In the genomic region with DNA sequence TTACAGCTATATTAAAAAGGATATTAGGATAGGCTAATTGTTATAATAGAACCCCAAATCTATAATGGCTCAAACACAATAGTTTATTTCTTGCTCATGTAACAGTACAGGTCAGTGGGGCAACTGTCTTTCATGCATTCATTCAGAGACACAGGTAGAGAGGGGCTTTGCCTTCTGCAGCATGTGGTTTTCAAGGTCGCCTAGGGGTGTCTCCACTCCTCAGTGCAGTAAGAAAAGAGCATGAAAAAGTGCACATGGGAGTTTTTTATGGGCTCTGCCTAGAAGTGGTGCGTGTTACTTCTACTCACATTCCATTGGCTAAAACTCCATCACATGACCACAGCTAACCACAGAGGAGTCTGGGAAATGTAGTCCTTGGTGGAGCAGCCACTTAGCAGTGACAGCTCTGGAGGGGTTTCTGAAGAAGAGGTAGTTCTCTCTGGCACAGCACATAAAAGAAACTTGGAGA, we compare ENCODE assay signal across 1 cellular context.
TF ChIP-seq lines count a peak whose summit lies in the region.

No MANE protein-coding gene starts in this region.

TF ChIP-seq in HepG2, 621 proteins besides CTCF, POLR2A, EP300 and RAD21 (continued from another document and continues in another):
- TF ChIP-seq ARID4A (CRISPR knock-in tag; IDR thresholded peaks at IDR 0.05; ENCODE audit: borderline replicate concordance) (peak; percentile 36; the same call in 1 of the 2 replicates), SPEN (CRISPR knock-in tag; IDR thresholded peaks at IDR 0.05; ENCODE audit: low read depth) (peak; percentile 27; the same call in 1 of the 2 replicates), ATF7-NPFF (CRISPR knock-in tag; IDR thresholded peaks at IDR 0.05; ENCODE audit: low read depth) (no peak), BRCA1 (CRISPR knock-in tag; IDR thresholded peaks at IDR 0.05) (no peak), SRSF9 (IDR thresholded peaks at IDR 0.05; ENCODE audit: borderline replicate concordance, insufficient read depth, low read depth, low read length, poor library complexity, severe bottlenecking) (no peak), ZBTB4 (CRISPR knock-in tag; IDR thresholded peaks at IDR 0.05; ENCODE audit: borderline replicate concordance) (no peak), MLX (CRISPR knock-in tag; IDR thresholded peaks at IDR 0.05) (peak; percentile 30; the same call in 1 of the 2 replicates), KMT2B (CRISPR knock-in tag; IDR thresholded peaks at IDR 0.05) (no peak), ZNF891 (CRISPR knock-in tag; IDR thresholded peaks at IDR 0.05) (no peak), ZNF362 (CRISPR knock-in tag; IDR thresholded peaks at IDR 0.05; ENCODE audit: borderline replicate concordance) (peak; percentile 89), ATF4 (CRISPR knock-in tag; IDR thresholded peaks at IDR 0.05) (0 out of 4 replicates have a peak, but pooled peaks of 1 of the 2 experiments have one; percentile 9), USF2 (IDR thresholded peaks at IDR 0.05; ENCODE audit: low read depth, low read length) (peak; percentile 96), USF2 (CRISPR knock-in tag; IDR thresholded peaks at IDR 0.05; ENCODE audit: borderline replicate concordance) (peak; percentile 98; the same call in 1 of the 2 replicates), ZNF101 (CRISPR knock-in tag; IDR thresholded peaks at IDR 0.05; ENCODE audit: borderline replicate concordance, low read depth) (no peak), ZNF749 (CRISPR knock-in tag; IDR thresholded peaks at IDR 0.05; ENCODE audit: borderline replicate concordance) (no peak), ZNF674 (CRISPR knock-in tag; IDR thresholded peaks at IDR 0.05; ENCODE audit: low read depth) (no peak), CREM (IDR thresholded peaks at IDR 0.05) (peak; percentile 80), CREM (CRISPR knock-in tag; IDR thresholded peaks at IDR 0.05) (no peak), ZNF414 (CRISPR knock-in tag; IDR thresholded peaks at IDR 0.05) (no peak), GMEB1 (CRISPR knock-in tag; IDR thresholded peaks at IDR 0.05; ENCODE audit: borderline replicate concordance) (peak; percentile 43; the same call in 1 of the 2 replicates), MAFK (conservative IDR thresholded peaks at IDR 0.05 in 1 of 2, IDR thresholded peaks at IDR 0.05 in 1 of 2; ENCODE audit: low read length in 2 of 2) (peak in 1 of 2 experiments; percentile 22; a peak in 1 of 4 replicates), CC2D1A (CRISPR knock-in tag; IDR thresholded peaks at IDR 0.05) (no peak), KDM1A (CRISPR knock-in tag; IDR thresholded peaks at IDR 0.05) (no peak), MXD4 (CRISPR knock-in tag; IDR thresholded peaks at IDR 0.05) (no peak), ZNF335 (CRISPR knock-in tag; IDR thresholded peaks at IDR 0.05) (no peak), SOX13 (IDR thresholded peaks at IDR 0.05) (no peak), SOX13 (CRISPR knock-in tag; conservative IDR thresholded peaks at IDR 0.05 in 1 of 2, IDR thresholded peaks at IDR 0.05 in 1 of 2) (peak in 1 of 2 experiments; percentile 39; a peak in 1 of 4 replicates), SIN3A (IDR thresholded peaks at IDR 0.05; ENCODE audit: borderline replicate concordance, low read depth, low read length) (no peak), ZNF446 (CRISPR knock-in tag; IDR thresholded peaks at IDR 0.05) (no peak), RBAK (CRISPR knock-in tag; IDR thresholded peaks at IDR 0.05) (no peak), SMARCE1 (IDR thresholded peaks at IDR 0.05; ENCODE audit: borderline replicate concordance) (no peak), GATAD1 (CRISPR knock-in tag; IDR thresholded peaks at IDR 0.05) (peak; percentile 46; the same call in 1 of the 2 replicates), GLI4 (CRISPR knock-in tag; IDR thresholded peaks at IDR 0.05; ENCODE audit: borderline replicate concordance) (no peak), ZFP90 (CRISPR knock-in tag; IDR thresholded peaks at IDR 0.05; ENCODE audit: borderline replicate concordance) (no peak), SAP130 (CRISPR knock-in tag; IDR thresholded peaks at IDR 0.05; ENCODE audit: low read depth) (peak; percentile 80)
- TF ChIP-seq, protein P1, sequence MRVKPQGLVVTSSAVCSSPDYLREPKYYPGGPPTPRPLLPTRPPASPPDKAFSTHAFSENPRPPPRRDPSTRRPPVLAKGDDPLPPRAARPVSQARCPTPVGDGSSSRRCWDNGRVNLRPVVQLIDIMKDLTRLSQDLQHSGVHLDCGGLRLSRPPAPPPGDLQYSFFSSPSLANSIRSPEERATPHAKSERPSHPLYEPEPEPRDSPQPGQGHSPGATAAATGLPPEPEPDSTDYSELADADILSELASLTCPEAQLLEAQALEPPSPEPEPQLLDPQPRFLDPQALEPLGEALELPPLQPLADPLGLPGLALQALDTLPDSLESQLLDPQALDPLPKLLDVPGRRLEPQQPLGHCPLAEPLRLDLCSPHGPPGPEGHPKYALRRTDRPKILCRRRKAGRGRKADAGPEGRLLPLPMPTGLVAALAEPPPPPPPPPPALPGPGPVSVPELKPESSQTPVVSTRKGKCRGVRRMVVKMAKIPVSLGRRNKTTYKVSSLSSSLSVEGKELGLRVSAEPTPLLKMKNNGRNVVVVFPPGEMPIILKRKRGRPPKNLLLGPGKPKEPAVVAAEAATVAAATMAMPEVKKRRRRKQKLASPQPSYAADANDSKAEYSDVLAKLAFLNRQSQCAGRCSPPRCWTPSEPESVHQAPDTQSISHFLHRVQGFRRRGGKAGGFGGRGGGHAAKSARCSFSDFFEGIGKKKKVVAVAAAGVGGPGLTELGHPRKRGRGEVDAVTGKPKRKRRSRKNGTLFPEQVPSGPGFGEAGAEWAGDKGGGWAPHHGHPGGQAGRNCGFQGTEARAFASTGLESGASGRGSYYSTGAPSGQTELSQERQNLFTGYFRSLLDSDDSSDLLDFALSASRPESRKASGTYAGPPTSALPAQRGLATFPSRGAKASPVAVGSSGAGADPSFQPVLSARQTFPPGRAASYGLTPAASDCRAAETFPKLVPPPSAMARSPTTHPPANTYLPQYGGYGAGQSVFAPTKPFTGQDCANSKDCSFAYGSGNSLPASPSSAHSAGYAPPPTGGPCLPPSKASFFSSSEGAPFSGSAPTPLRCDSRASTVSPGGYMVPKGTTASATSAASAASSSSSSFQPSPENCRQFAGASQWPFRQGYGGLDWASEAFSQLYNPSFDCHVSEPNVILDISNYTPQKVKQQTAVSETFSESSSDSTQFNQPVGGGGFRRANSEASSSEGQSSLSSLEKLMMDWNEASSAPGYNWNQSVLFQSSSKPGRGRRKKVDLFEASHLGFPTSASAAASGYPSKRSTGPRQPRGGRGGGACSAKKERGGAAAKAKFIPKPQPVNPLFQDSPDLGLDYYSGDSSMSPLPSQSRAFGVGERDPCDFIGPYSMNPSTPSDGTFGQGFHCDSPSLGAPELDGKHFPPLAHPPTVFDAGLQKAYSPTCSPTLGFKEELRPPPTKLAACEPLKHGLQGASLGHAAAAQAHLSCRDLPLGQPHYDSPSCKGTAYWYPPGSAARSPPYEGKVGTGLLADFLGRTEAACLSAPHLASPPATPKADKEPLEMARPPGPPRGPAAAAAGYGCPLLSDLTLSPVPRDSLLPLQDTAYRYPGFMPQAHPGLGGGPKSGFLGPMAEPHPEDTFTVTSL (CRISPR knock-in tag; IDR thresholded peaks at IDR 0.05; ENCODE audit: borderline replicate concordance) = no peak
